Comparison of ENCODE assay signal across 8 cellular contexts in the genomic region with DNA sequence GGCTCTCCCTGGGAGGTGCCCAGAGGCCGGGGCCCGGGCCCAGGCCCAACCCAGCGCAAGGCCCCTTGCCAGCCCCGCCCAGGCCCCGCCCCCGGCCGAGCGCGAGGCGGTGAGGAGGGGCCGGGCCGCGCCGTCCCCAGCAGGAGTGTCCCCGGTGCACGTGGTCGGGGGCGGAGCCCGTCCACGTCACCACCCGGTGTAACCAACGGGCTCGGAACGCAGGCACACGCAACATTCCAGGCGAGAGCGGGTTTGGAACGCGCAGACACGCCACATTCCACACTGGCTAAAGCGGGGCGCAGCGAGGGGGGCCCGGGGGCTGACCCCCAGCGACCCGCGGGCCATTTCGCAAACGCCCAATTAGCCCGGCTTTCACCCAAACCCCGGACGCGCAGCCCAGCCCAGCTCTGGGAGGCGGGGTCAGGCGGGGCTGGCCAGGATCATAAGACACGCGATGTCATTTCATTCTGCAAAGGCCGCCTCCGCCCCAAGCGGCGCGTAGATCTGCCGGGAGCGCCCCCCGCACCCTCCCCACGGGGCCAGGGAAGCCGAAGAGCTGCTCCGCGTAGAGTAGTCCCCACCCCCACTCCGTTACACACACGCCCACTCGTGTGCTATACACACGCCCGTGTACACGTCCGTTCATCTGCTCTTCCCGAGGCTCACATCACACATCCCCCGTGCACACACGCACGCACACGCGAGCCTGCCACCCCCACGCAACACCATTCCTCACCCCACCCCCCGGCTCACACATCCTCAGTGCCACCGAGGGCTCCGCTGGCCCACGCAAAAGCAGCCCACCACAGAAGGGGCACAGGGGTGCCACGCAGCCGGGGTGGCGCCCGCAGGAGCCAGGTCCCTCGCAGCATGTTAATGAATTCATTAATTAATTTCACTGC. TPM values are rescaled to one million over a fixed set of nuclear protein-coding genes. Genes with fewer than 3 reads are reported as not detected.
A peak's percentile ranks its signal among the peaks of the same experiment; 100 is the strongest.
DNase-seq lines count a peak whose midpoint lies in the region; ATAC-seq and TF ChIP-seq lines count a peak whose summit lies in the region.

No MANE protein-coding gene starts in this region.

- no peaks in the 10 kb centered on the region for H3K36me3 ChIP-seq in Peyer's patch
- peaks cover 0 to 8% (median 0%) of the 10 kb centered on the region in 3 experiments for H3K36me3 ChIP-seq in naive thymus-derived CD4-positive, alpha-beta T cell (ENCODE audit: control insufficient read depth in 2 of 3, insufficient read depth in 3 of 3, low read length in 3 of 3)

- H3K27me3 ChIP-seq in Peyer's patch, result no peaks in the 10 kb centered on the region
- H3K27me3 ChIP-seq in naive thymus-derived CD4-positive, alpha-beta T cell (ENCODE audit: control insufficient read depth in 2 of 2, insufficient read depth in 2 of 2, low read length in 2 of 2), result no peaks in the 10 kb centered on the region

- intact Hi-C loops in naive thymus-derived CD4-positive, alpha-beta T cell (cut with micrococcal nuclease), result loop anchor here (1.0 to 5.0 kb wide), 11 partner anchors 63 to 1237 kb away; partner anchors contain the start of genes CLUH (in 1 of the 2), CTNS (in 1 of the 2), METTL16 (in 1 of the 2) and PAFAH1B1 (in 1 of the 2)

- peaks cover 14 to 35% (median 25%) of the 10 kb centered on the region in 3 donors for H3K4me1 Mint-ChIP-seq in IgD-negative memory B cell
- peaks cover 34 to 65% (median 42%) of the 10 kb centered on the region in 7 donors for H3K4me1 Mint-ChIP-seq in naive thymus-derived CD4-positive, alpha-beta T cell
- peaks cover 56% of the 10 kb centered on the region for H3K4me1 Mint-ChIP-seq in stimulated activated effector memory CD8-positive, alpha-beta T cell treated with anti-CD3 and anti-CD28 coated beads, Interleukin-12 subunit alpha, Interleukin-12 subunit beta, amount 100 ng/mL, for 72 hours

- CTCF ChIA-PET in naive thymus-derived CD4-positive, alpha-beta T cell (lab: Charles Lee), result interaction anchor here (1.0 to 1.7 kb wide), 2 partner anchors 17 to 155 kb away, joined by 3 to 5 read pairs; no protein-coding TSS in a partner anchor

- DNase-seq in DMS153 treated with DMSO at 0.1 percent for 48 hours (lab: John Stamatoyannopoulos, UW; ENCODE audit: unreplicated experiment) (peak; percentile 64), Peyer's patch (peak; percentile 96 to 98 (median 98)), fibroblast of gingiva (ENCODE audit: low read depth) (peak; percentile 99)
- DNase-seq in activated T-helper 1 cell treated with anti-CD3 and anti-CD28 coated beads, Interleukin-2, amount 50 U/mL, for 16 hours (ENCODE audit: low read depth in 1 of 2, low spot score in 1 of 2), result peak; percentile 73 to 91
- DNase-seq in naive thymus-derived CD4-positive, alpha-beta T cell, result peak; percentile 87 to 96 (median 90)
- DNase-seq in stimulated activated effector memory CD8-positive, alpha-beta T cell treated with anti-CD3 and anti-CD28 coated beads, Interleukin-12 subunit alpha, Interleukin-12 subunit beta, amount 100 ng/mL, for 72 hours (ENCODE audit: low spot score in 2 of 2), result peak; percentile 89 to 93

- no peaks in the 10 kb centered on the region for H3K9me3 Mint-ChIP-seq in IgD-negative memory B cell
- peaks cover 0 to 10% (median 0%) of the 10 kb centered on the region in 11 donors for H3K9me3 Mint-ChIP-seq in naive thymus-derived CD4-positive, alpha-beta T cell
- no peaks in the 10 kb centered on the region for H3K9me3 Mint-ChIP-seq in stimulated activated effector memory CD8-positive, alpha-beta T cell treated with anti-CD3 and anti-CD28 coated beads, Interleukin-12 subunit alpha, Interleukin-12 subunit beta, amount 100 ng/mL, for 72 hours

- peak overlapping the region; percentile 97 to 99 (median 98) for H3K27ac Mint-ChIP-seq in IgD-negative memory B cell
- peak overlapping the region; percentile 96 to 100 (median 100) for H3K27ac Mint-ChIP-seq in naive thymus-derived CD4-positive, alpha-beta T cell
- peak overlapping the region; percentile 99 for H3K27ac Mint-ChIP-seq in stimulated activated effector memory CD8-positive, alpha-beta T cell treated with anti-CD3 and anti-CD28 coated beads, Interleukin-12 subunit alpha, Interleukin-12 subunit beta, amount 100 ng/mL, for 72 hours

- POLR2A ChIA-PET in naive thymus-derived CD4-positive, alpha-beta T cell (lab: Charles Lee), result interaction anchor here (0.6 to 5.8 kb wide), 12 partner anchors 10 to 568 kb away, joined by 3 to 82 read pairs (median 3); partner anchors contain the start of gene TSR1

- peak overlapping the region; percentile 94 to 100 (median 98) for H3K4me3 Mint-ChIP-seq in IgD-negative memory B cell
- H3K4me3 Mint-ChIP-seq in naive thymus-derived CD4-positive, alpha-beta T cell, result peak overlapping the region; percentile 94 to 100 (median 99)
- peak overlapping the region; percentile 96 for H3K4me3 Mint-ChIP-seq in stimulated activated effector memory CD8-positive, alpha-beta T cell treated with anti-CD3 and anti-CD28 coated beads, Interleukin-12 subunit alpha, Interleukin-12 subunit beta, amount 100 ng/mL, for 72 hours

- H3K36me3 Mint-ChIP-seq in IgD-negative memory B cell, result no peaks in the 10 kb centered on the region
- H3K36me3 Mint-ChIP-seq in naive thymus-derived CD4-positive, alpha-beta T cell, result no peaks in the 10 kb centered on the region
- H3K36me3 Mint-ChIP-seq in stimulated activated effector memory CD8-positive, alpha-beta T cell treated with anti-CD3 and anti-CD28 coated beads, Interleukin-12 subunit alpha, Interleukin-12 subunit beta, amount 100 ng/mL, for 72 hours, result peaks cover 46% of the 10 kb centered on the region

- H3K9me3 ChIP-seq in Peyer's patch, result no peaks in the 10 kb centered on the region
- no peaks in the 10 kb centered on the region for H3K9me3 ChIP-seq in naive thymus-derived CD4-positive, alpha-beta T cell (ENCODE audit: control insufficient read depth in 2 of 3, low read length in 3 of 3)

- ATAC-seq in GM21526 (IDR thresholded peaks at IDR 0.05; ENCODE audit: low FRiP score, unreplicated experiment), result peak; percentile 32
- ATAC-seq in naive thymus-derived CD4-positive, alpha-beta T cell, result peak; percentile 65
- ATAC-seq in stimulated activated effector memory CD8-positive, alpha-beta T cell treated with anti-CD3 and anti-CD28 coated beads, Interleukin-12 subunit alpha, Interleukin-12 subunit beta, amount 100 ng/mL, for 72 hours, result peak; percentile 76

- peak overlapping the region; percentile 93 to 100 (median 96) for H3K27ac ChIP-seq in Peyer's patch
- H3K27ac ChIP-seq in naive thymus-derived CD4-positive, alpha-beta T cell (ENCODE audit: low read depth, low read length), result peak overlapping the region; percentile 97

- H3K27me3 Mint-ChIP-seq in IgD-negative memory B cell, result no peaks in the 10 kb centered on the region
- H3K27me3 Mint-ChIP-seq in naive thymus-derived CD4-positive, alpha-beta T cell, result no peaks in the 10 kb centered on the region

- TF ChIP-seq CTCF in Peyer's patch (IDR thresholded peaks at IDR 0.05), result no peak

- peaks cover 17 to 62% (median 39%) of the 10 kb centered on the region in 4 donors for H3K4me1 ChIP-seq in Peyer's patch
- H3K4me1 ChIP-seq in naive thymus-derived CD4-positive, alpha-beta T cell (ENCODE audit: control insufficient read depth in 2 of 2, insufficient read depth in 2 of 2, low read length in 2 of 2), result peaks cover 6 to 42% of the 10 kb centered on the region in 2 donors

- peak; percentile 95 to 96 for TF ChIP-seq POLR2A in Peyer's patch (IDR thresholded peaks at IDR 0.05)

- peak overlapping the region; percentile 59 to 93 (median 83) for H3K4me3 ChIP-seq in Peyer's patch
- H3K4me3 ChIP-seq in naive thymus-derived CD4-positive, alpha-beta T cell (ENCODE audit: low read length), result peak overlapping the region; percentile 94

RNA-seq across cellular contexts. Expression of gene MNT, which starts 1.0 kb away (rescaled TPM):
- polyA plus RNA-seq in IgD-negative memory B cell, result 1.6 TPM
- 10 to 100 TPM in 3 of 4 donors, 1 to 10 TPM in 1; 9.5 to 57.8 (median 39.0) TPM for total RNA-seq in Peyer's patch
- 100 to 1,000 TPM in 1 of 5 experiments, 10 to 100 TPM in 4; 31.4 to 106 (median 55.5) TPM for total RNA-seq in naive thymus-derived CD4-positive, alpha-beta T cell
- 1 to 10 TPM in 1 of 2 donors, under 1 TPM in 1; 0.65 to 1.0 TPM for polyA plus RNA-seq in naive thymus-derived CD4-positive, alpha-beta T cell

Comparison
In these comparisons a context has a peak if more than half of its experiments do, and no peak if none do; other contexts are left out.
1. Peak in every context shown above with its lines: DNase-seq, ATAC-seq, H3K4me3 ChIP-seq and H3K27ac ChIP-seq.